Comparison of ENCODE assay signal across 1 cellular context in genomic region chr3:51941447-51941797, GRCh38.
A peak's percentile ranks its signal among the peaks of the same experiment; 100 is the strongest.
TF ChIP-seq lines count a peak whose summit lies in the region.

No MANE protein-coding gene starts in this region.

TF ChIP-seq in HEK293, 187 proteins besides CTCF, POLR2A, EP300 and RAD21 (continued from another document):
- TF ChIP-seq ZNF398 (tag by site-specific recombination; IDR thresholded peaks at IDR 0.05), result peak; percentile 34; the same call in 1 of the 2 replicates
- no peak for TF ChIP-seq ZNF423 (tag by site-specific recombination; IDR thresholded peaks at IDR 0.05)
- TF ChIP-seq ZNF280D (tag by site-specific recombination; IDR thresholded peaks at IDR 0.05), result no peak
- TF ChIP-seq ZNF626 (tag by site-specific recombination; IDR thresholded peaks at IDR 0.05), result no peak
- TF ChIP-seq ZBTB48 (tag by site-specific recombination; IDR thresholded peaks at IDR 0.05), result 0 out of 2 replicates have a peak, but pooled peaks have one; percentile 25
- TF ChIP-seq SCRT1 (tag by site-specific recombination; IDR thresholded peaks at IDR 0.05; ENCODE audit: borderline replicate concordance), result no peak
- TF ChIP-seq ZNF37A (tag by site-specific recombination; IDR thresholded peaks at IDR 0.05), result no peak
- no peak for TF ChIP-seq HIC1 (tag by site-specific recombination; IDR thresholded peaks at IDR 0.05)
- peak; percentile 39; the same call in 1 of the 2 replicates for TF ChIP-seq GLIS2 (tag by site-specific recombination; IDR thresholded peaks at IDR 0.05)
- no peak for TF ChIP-seq INSM2 (tag by site-specific recombination; IDR thresholded peaks at IDR 0.05)
- no peak for TF ChIP-seq ZBTB21 (tag by site-specific recombination; IDR thresholded peaks at IDR 0.05)
- TF ChIP-seq ZIC2 (tag by site-specific recombination; IDR thresholded peaks at IDR 0.05), result 0 out of 2 replicates have a peak, but pooled peaks have one; percentile 28
- TF ChIP-seq ZNF501 (tag by site-specific recombination; IDR thresholded peaks at IDR 0.05), result no peak
- TF ChIP-seq ZEB2 (tag by site-specific recombination; IDR thresholded peaks at IDR 0.05), result no peak
- no peak for TF ChIP-seq TSHZ1 (tag by site-specific recombination; IDR thresholded peaks at IDR 0.05; ENCODE audit: borderline replicate concordance)
- no peak for TF ChIP-seq ZNF121 (tag by site-specific recombination; IDR thresholded peaks at IDR 0.05)
- TF ChIP-seq ZBTB20 (tag by site-specific recombination; IDR thresholded peaks at IDR 0.05), result peak; percentile 73
- no peak for TF ChIP-seq MZF1 (tag by site-specific recombination; IDR thresholded peaks at IDR 0.05; ENCODE audit: borderline replicate concordance)
- no peak for TF ChIP-seq GLIS1 (tag by site-specific recombination; IDR thresholded peaks at IDR 0.05)
- TF ChIP-seq ZNF549 (tag by site-specific recombination; IDR thresholded peaks at IDR 0.05), result no peak
- no peak for TF ChIP-seq ZNF211 (tag by site-specific recombination; IDR thresholded peaks at IDR 0.05; ENCODE audit: low read depth)
- no peak for TF ChIP-seq ZNF843 (tag by site-specific recombination; IDR thresholded peaks at IDR 0.05)
- no peak for TF ChIP-seq ZNF302 (tag by site-specific recombination; IDR thresholded peaks at IDR 0.05; ENCODE audit: low read depth)
- no peak for TF ChIP-seq RBAK (tag by site-specific recombination; IDR thresholded peaks at IDR 0.05)
